In genomic region chr1:158140871-158141270, GRCh38 we compare ENCODE assay signal across 22 cellular contexts. TPM values are rescaled to one million over a fixed set of nuclear protein-coding genes. Genes with fewer than 3 reads are reported as not detected.
"Had no signal": no experiment of that assay in that cellular context is flagged by ENCODE, and none has a peak within 500 bp of the region (broad histone marks: within the 10 kb centered on the region; RNA-seq: fewer than 3 reads in every experiment).

No MANE protein-coding gene starts in this region.

- H3K27ac ChIP-seq: adrenal gland, dorsolateral prefrontal cortex, epithelial cell of prostate, left ventricle myocardium inferior, neutrophil, parathyroid adenoma, spleen, thoracic aorta, upper lobe of left lung had no signal

- H3K9me3 Mint-ChIP-seq: activated naive CD4-positive, alpha-beta T cell treated with anti-CD3 and anti-CD28 coated beads, Interleukin-2, amount 50 U/mL, for 24 hours; activated T-cell treated with anti-CD3 and anti-CD28 coated beads, Interleukin-2, amount 50 U/mL, for 4 hours; naive thymus-derived CD4-positive, alpha-beta T cell; stimulated activated naive B cell treated with anti-CD40 and anti-IgM and Interleukin-4, amounts not matched to agents 10 μg/mL and 1 μg/mL and 100 μg/mL, for 72 hours had no signal

- H3K27me3 Mint-ChIP-seq: activated naive CD4-positive, alpha-beta T cell treated with anti-CD3 and anti-CD28 coated beads, Interleukin-2, amount 50 U/mL, for 24 hours had no signal

- H3K4me1 Mint-ChIP-seq: activated naive CD4-positive, alpha-beta T cell treated with anti-CD3 and anti-CD28 coated beads, Interleukin-2, amount 50 U/mL, for 24 hours; naive thymus-derived CD4-positive, alpha-beta T cell had no signal

- ATAC-seq: activated T-cell treated with anti-CD3 and anti-CD28 coated beads, Interleukin-2, amount 50 U/mL, for 4 hours; naive thymus-derived CD4-positive, alpha-beta T cell; sciatic nerve; stimulated activated naive B cell treated with anti-CD40 and anti-IgM and Interleukin-4, amounts not matched to agents 10 μg/mL and 1 μg/mL and 100 μg/mL, for 72 hours had no signal

- H3K79me2 ChIP-seq: parathyroid adenoma had no signal

- H3K4me3 ChIP-seq: adrenal gland, dorsolateral prefrontal cortex, left ventricle myocardium inferior, spleen, thoracic aorta, upper lobe of left lung had no signal

- DNase-seq: activated CD4-positive, alpha-beta T cell treated with anti-CD3 and anti-CD28 coated beads, Interleukin-2, amount 50 U/mL, for 1 hour; activated CD4-positive, CD25-positive, alpha-beta regulatory T cell treated with anti-CD3 and anti-CD28 coated beads, Interleukin-2, amount 50 U/mL, for 72 hours; activated CD8-positive, alpha-beta memory T cell treated with anti-CD3 and anti-CD28 coated beads, Interleukin-2, amount 50 U/mL, for 4 hours; activated effector memory CD4-positive, alpha-beta T cell treated with anti-CD3 and anti-CD28 coated beads, Interleukin-2, amount 50 U/mL, for 16 hours; activated T-cell treated with anti-CD3 and anti-CD28 coated beads, Interleukin-2, amount 50 U/mL, for 4 hours; adrenal gland; dorsolateral prefrontal cortex; kidney glomerular epithelial cell; left ventricle myocardium inferior; naive thymus-derived CD4-positive, alpha-beta T cell; spleen; stimulated activated naive B cell treated with anti-CD40 and anti-IgM and Interleukin-4, amounts not matched to agents 10 μg/mL and 1 μg/mL and 100 μg/mL, for 72 hours; T1000; upper lobe of left lung had no signal

- H3K4me1 ChIP-seq: parathyroid adenoma, upper lobe of left lung had no signal

- H3K4me3 Mint-ChIP-seq: activated naive CD4-positive, alpha-beta T cell treated with anti-CD3 and anti-CD28 coated beads, Interleukin-2, amount 50 U/mL, for 24 hours; activated T-cell treated with anti-CD3 and anti-CD28 coated beads, Interleukin-2, amount 50 U/mL, for 4 hours; naive thymus-derived CD4-positive, alpha-beta T cell; stimulated activated naive B cell treated with anti-CD40 and anti-IgM and Interleukin-4, amounts not matched to agents 10 μg/mL and 1 μg/mL and 100 μg/mL, for 72 hours had no signal

- H3K36me3 ChIP-seq: adrenal gland, left ventricle myocardium inferior, neutrophil, spleen, thoracic aorta, upper lobe of left lung had no signal

- H2AFZ ChIP-seq: parathyroid adenoma had no signal

- H3K9ac ChIP-seq: parathyroid adenoma had no signal

- H3K27me3 ChIP-seq: adrenal gland, neutrophil, spleen, upper lobe of left lung had no signal

- H3K36me3 Mint-ChIP-seq: activated naive CD4-positive, alpha-beta T cell treated with anti-CD3 and anti-CD28 coated beads, Interleukin-2, amount 50 U/mL, for 24 hours; naive thymus-derived CD4-positive, alpha-beta T cell; stimulated activated naive B cell treated with anti-CD40 and anti-IgM and Interleukin-4, amounts not matched to agents 10 μg/mL and 1 μg/mL and 100 μg/mL, for 72 hours had no signal

- H3K9me3 ChIP-seq: adrenal gland, neutrophil, thoracic aorta, upper lobe of left lung had no signal

- H3K27ac Mint-ChIP-seq: activated naive CD4-positive, alpha-beta T cell treated with anti-CD3 and anti-CD28 coated beads, Interleukin-2, amount 50 U/mL, for 24 hours; naive thymus-derived CD4-positive, alpha-beta T cell; stimulated activated naive B cell treated with anti-CD40 and anti-IgM and Interleukin-4, amounts not matched to agents 10 μg/mL and 1 μg/mL and 100 μg/mL, for 72 hours had no signal

RNA-seq across cellular contexts. Expression of gene CD1D, which starts 39.8 kb away (rescaled TPM):
- total RNA-seq: activated T-cell treated with anti-CD3 and anti-CD28 coated beads, Interleukin-2, amount 50 U/mL, for 4 hours; T-helper 1 cell treated with Interleukin-12 subunit alpha and Interleukin-12 subunit beta and Interleukin-4 antibody, amounts not matched to agents 30 ng/mL and 1 ng/mL, for 36 hours had no signal
- polyA plus RNA-seq: fibroblast of lung had no signal
